In genomic region chr14:52922059-52922458, GRCh38 we compare ENCODE assay signal across 1 cellular context.
TF ChIP-seq lines count a peak whose summit lies in the region.

No MANE protein-coding gene starts in this region.

TF ChIP-seq in GM12878, 131 proteins besides CTCF, POLR2A, EP300 and RAD21:
- TF ChIP-seq PAX5 (IDR thresholded peaks at IDR 0.05; ENCODE audit: borderline replicate concordance, low read depth, low read length) (no peak), EED (IDR thresholded peaks at IDR 0.05; ENCODE audit: low read depth) (0 out of 2 replicates have a peak, but pooled peaks have one; percentile 15)
